In genomic region chr10:110535958-110536891, GRCh38 we compare ENCODE assay signal across 8 cellular contexts. TPM values are rescaled to one million over a fixed set of nuclear protein-coding genes. Genes with fewer than 3 reads are reported as not detected.
DNase-seq lines count a peak whose midpoint lies in the region; ATAC-seq and TF ChIP-seq lines count a peak whose summit lies in the region.

No MANE protein-coding gene starts in this region.

- DNase-seq in BE2C (peak; percentile 29), amniotic epithelial cell (ENCODE audit: low read depth) (peak; percentile 78), lung microvascular endothelial cell (ENCODE audit: low read depth in 2 of 2) (peak; percentile 48 to 64), upper lobe of left lung (peak in 1 of 2 donors; percentile 47), suprapubic skin (ENCODE audit: low spot score in 2 of 2) (no peak)

- no peak for TF ChIP-seq EP300 in upper lobe of left lung (IDR thresholded peaks at IDR 0.05)
- no peak for TF ChIP-seq EP300 in suprapubic skin (IDR thresholded peaks at IDR 0.05)

- WGBS in upper lobe of left lung, 2 donors = 48 to 60% methylated on average over 12 of the region's 12 CpGs
- WGBS in suprapubic skin = 50% methylated on average over 9 of the region's 12 CpGs

- TF ChIP-seq POLR2A in upper lobe of left lung (IDR thresholded peaks at IDR 0.05) (no peak), suprapubic skin (IDR thresholded peaks at IDR 0.05) (no peak)

- H3K27ac ChIP-seq in upper lobe of left lung = no peak overlapping the region
- no peak overlapping the region for H3K27ac ChIP-seq in suprapubic skin

- peak overlapping the region; percentile 12 for H3K4me3 Mint-ChIP-seq in T-helper 1 cell treated with Interleukin-12 subunit alpha and Interleukin-12 subunit beta and Interleukin-4 antibody, amounts not matched to agents 30 μg/mL and 1 μg/mL, for 36 hours

- TF ChIP-seq CTCF in BE2C (IDR thresholded peaks at IDR 0.05; ENCODE audit: low read depth, low read length) = peak; percentile 37
- TF ChIP-seq CTCF in upper lobe of left lung (IDR thresholded peaks at IDR 0.05) = peak in 2 of 6 experiments; percentile 11 to 14
- TF ChIP-seq CTCF in suprapubic skin (IDR thresholded peaks at IDR 0.05) = no peak

- ATAC-seq in GM19372 (IDR thresholded peaks at IDR 0.05; ENCODE audit: low read depth, unreplicated experiment) (peak; percentile 80), HG03354 (IDR thresholded peaks at IDR 0.05; ENCODE audit: poor library complexity, severe bottlenecking, unreplicated experiment) (peak; percentile 84), upper lobe of left lung (ENCODE audit: low FRiP score in 2 of 2) (peak; percentile 41 to 78)

- H3K36me3 Mint-ChIP-seq in T-helper 1 cell treated with Interleukin-12 subunit alpha and Interleukin-12 subunit beta and Interleukin-4 antibody, amounts not matched to agents 30 μg/mL and 1 μg/mL, for 36 hours (ENCODE audit: low read depth) = peaks cover 6% of the 10 kb centered on the region

- H3K27me3 ChIP-seq in BE2C (no peaks in the 10 kb centered on the region), upper lobe of left lung (no peaks in the 10 kb centered on the region), suprapubic skin (peaks cover 3% of the 10 kb centered on the region)

- no peaks in the 10 kb centered on the region for H3K36me3 ChIP-seq in BE2C
- no peaks in the 10 kb centered on the region for H3K36me3 ChIP-seq in upper lobe of left lung
- no peaks in the 10 kb centered on the region for H3K36me3 ChIP-seq in suprapubic skin

- H3K9me3 ChIP-seq in BE2C = no peaks in the 10 kb centered on the region
- H3K9me3 ChIP-seq in upper lobe of left lung = no peaks in the 10 kb centered on the region
- H3K9me3 ChIP-seq in suprapubic skin = no peaks in the 10 kb centered on the region

- H3K4me1 ChIP-seq in BE2C (no peaks in the 10 kb centered on the region), upper lobe of left lung (peaks cover 0 to 19% (median 10%) of the 10 kb centered on the region in 4 donors), suprapubic skin (peaks cover 4% of the 10 kb centered on the region)

- no peaks in the 10 kb centered on the region for H3K9me3 Mint-ChIP-seq in T-helper 1 cell treated with Interleukin-12 subunit alpha and Interleukin-12 subunit beta and Interleukin-4 antibody, amounts not matched to agents 30 μg/mL and 1 μg/mL, for 36 hours

- peak overlapping the region; percentile 45 for H3K27ac Mint-ChIP-seq in T-helper 1 cell treated with Interleukin-12 subunit alpha and Interleukin-12 subunit beta and Interleukin-4 antibody, amounts not matched to agents 30 μg/mL and 1 μg/mL, for 36 hours

- peaks cover 15% of the 10 kb centered on the region for H3K27me3 Mint-ChIP-seq in T-helper 1 cell treated with Interleukin-12 subunit alpha and Interleukin-12 subunit beta and Interleukin-4 antibody, amounts not matched to agents 30 μg/mL and 1 μg/mL, for 36 hours (ENCODE audit: low read depth)

- no peak overlapping the region for H3K4me3 ChIP-seq in BE2C (ENCODE audit: low read depth, low read length)
- H3K4me3 ChIP-seq in upper lobe of left lung = no peak overlapping the region
- H3K4me3 ChIP-seq in suprapubic skin = no peak overlapping the region

- peaks cover 45% of the 10 kb centered on the region for H3K4me1 Mint-ChIP-seq in T-helper 1 cell treated with Interleukin-12 subunit alpha and Interleukin-12 subunit beta and Interleukin-4 antibody, amounts not matched to agents 30 μg/mL and 1 μg/mL, for 36 hours (ENCODE audit: low read depth)

RNA-seq across cellular contexts. Expression of gene SMC3, which starts 31.3 kb away (rescaled TPM):
- polyA plus RNA-seq in BE2C (2012; ENCODE audit: insufficient read depth, insufficient read length, low read depth) = 42.9 TPM
- total RNA-seq in lung microvascular endothelial cell (14.8 and 18.3 TPM in 2 replicates), upper lobe of left lung (10 to 100 TPM; 13.7 to 45.9 (median 23.0) TPM), suprapubic skin (10 to 100 TPM; 18.9 to 33.5 (median 23.3) TPM)

RNA-seq across cellular contexts. Expression of gene DUSP5, which starts 38.5 kb away (rescaled TPM):
- polyA plus RNA-seq in BE2C (2012; ENCODE audit: insufficient read depth, insufficient read length, low read depth) = 7.1 TPM
- total RNA-seq in lung microvascular endothelial cell (18.7 and 23.0 TPM in 2 replicates), upper lobe of left lung (10 to 100 TPM in 3 of 6 donors, 1 to 10 TPM in 3; 1.0 to 19.3 (median 10.0) TPM), suprapubic skin (10 to 100 TPM in 3 of 4 donors, 1 to 10 TPM in 1; 9.3 to 60.8 (median 31.0) TPM)

Comparison
In these comparisons a context has a peak if more than half of its experiments do, and no peak if none do; other contexts are left out.
1. DNase-seq: peak in BE2C (single experiment), amniotic epithelial cell (single experiment) and lung microvascular endothelial cell (2 of 2); none in suprapubic skin (0 of 2).
2. Peak in every context shown above with its lines, with median percentiles within 50 percentile points of each other: ATAC-seq.